9 cellular contexts compared by ENCODE assay signal in genomic region chr9:129321511-129322021, GRCh38.
DNase-seq lines count a peak whose midpoint lies in the region; ATAC-seq, FAIRE-seq and TF ChIP-seq lines count a peak whose summit lies in the region.
"Had no signal": no experiment of that assay in that cellular context is flagged by ENCODE, and none has a peak within 500 bp of the region (broad histone marks: within the 10 kb centered on the region; RNA-seq: fewer than 3 reads in every experiment).

No MANE protein-coding gene starts in this region.

- POLR2A ChIA-PET in activated naive CD8-positive, alpha-beta T cell treated with anti-CD3 and anti-CD28 coated beads, Interleukin-2, amount 10 ng/mL, durations not matched to agents 7 days and 5 days (lab: Charles Lee): interaction anchor here (0.8 to 2.0 kb wide), 5 partner anchors 14 to 288 kb away, joined by 3 to 7 read pairs (median 5); no protein-coding TSS in a partner anchor
- POLR2A ChIA-PET in HepG2 (lab: Yijun Ruan, JAX): interaction anchor here (7.5 kb wide), 1 partner anchor 12 kb away, joined by 59 read pairs; no protein-coding TSS in a partner anchor

- H3K27ac Mint-ChIP-seq in HFFc6 (peak overlapping the region; percentile 21; the same call in 1 of the 2 replicates), nephron progenitor cell (no peak overlapping the region), Calu3 (ENCODE audit: unreplicated experiment) (no peak overlapping the region)
- no peak overlapping the region for H3K27ac Mint-ChIP-seq in activated naive CD8-positive, alpha-beta T cell treated with anti-CD3 and anti-CD28 coated beads, Interleukin-2, amount 10 ng/mL, durations not matched to agents 7 days and 5 days
- peak overlapping the region; percentile 59 for H3K27ac Mint-ChIP-seq in stimulated activated naive B cell treated with anti-CD40 and anti-IgM and Interleukin-4, amounts not matched to agents 10 μg/mL and 1 μg/mL and 100 μg/mL, for 72 hours

- no peaks in the 10 kb centered on the region for H3K9me3 ChIP-seq in HepG2 (ENCODE audit: low read length)

- CTCF ChIA-PET in HepG2 (lab: Yijun Ruan, JAX; ENCODE audit: low intra/inter-chr PET ratio, low total read pairs): no interaction called here
- CTCF ChIA-PET in Calu3 (lab: Charles Lee): interaction anchor here (0.6 kb wide), 2 partner anchors 512 to 578 kb away, joined by 3 to 5 read pairs; no protein-coding TSS in a partner anchor

- no peak for TF ChIP-seq RAD21 in HepG2 (CRISPR knock-in tag; IDR thresholded peaks at IDR 0.05)

- peaks cover 100% of the 10 kb centered on the region for H3K4me1 ChIP-seq in HepG2 (ENCODE audit: insufficient read depth, low read length)

- H3K4me3 ChIP-seq in HepG2 (replicated peaks in 1 of 3; ENCODE audit: insufficient read depth in 1 of 3, low read depth in 2 of 3, low read length in 3 of 3): no peak overlapping the region

- no peak overlapping the region for H3K9ac ChIP-seq in HepG2 (ENCODE audit: insufficient read depth, low read depth, low read length)

- peaks cover 1% of the 10 kb centered on the region for H3K27me3 Mint-ChIP-seq in HFFc6 (ENCODE audit: insufficient read depth)
- peaks cover 2% of the 10 kb centered on the region for H3K27me3 Mint-ChIP-seq in activated naive CD8-positive, alpha-beta T cell treated with anti-CD3 and anti-CD28 coated beads, Interleukin-2, amount 10 ng/mL, durations not matched to agents 7 days and 5 days
- peaks cover 19 to 45% of the 10 kb centered on the region in 2 donors for H3K27me3 Mint-ChIP-seq in stimulated activated naive B cell treated with anti-CD40 and anti-IgM and Interleukin-4, amounts not matched to agents 10 μg/mL and 1 μg/mL and 100 μg/mL, for 72 hours
- H3K27me3 Mint-ChIP-seq in nephron progenitor cell (ENCODE audit: low read depth, poor library complexity): peaks cover 14% of the 10 kb centered on the region
- H3K27me3 Mint-ChIP-seq in Calu3 (ENCODE audit: unreplicated experiment): no peaks in the 10 kb centered on the region

- no peak for TF ChIP-seq POLR2A in HepG2 (IDR thresholded peaks at IDR 0.05; ENCODE audit: insufficient read depth in 1 of 2, low read depth in 2 of 2, low read length in 2 of 2)

- TF ChIP-seq CTCF in HFFc6 (IDR thresholded peaks at IDR 0.05) (no peak), HepG2 (CRISPR knock-in tag; IDR thresholded peaks at IDR 0.05) (no peak), nephron progenitor cell (IDR thresholded peaks at IDR 0.05) (no peak), Calu3 (IDR thresholded peaks at IDR 0.05; ENCODE audit: unreplicated experiment) (no peak)

- no peak overlapping the region for H3K27ac ChIP-seq in HepG2 (ENCODE audit: extremely low read length, insufficient read depth, low read length)

- no peak for DNase-seq in HFFc6
- DNase-seq in activated naive CD8-positive, alpha-beta T cell treated with anti-CD3 and anti-CD28 coated beads, Interleukin-2, amount 10 ng/mL, durations not matched to agents 7 days and 5 days: peak; percentile 24
- DNase-seq in HepG2 (ENCODE audit: low spot score): no peak
- DNase-seq in stimulated activated naive B cell treated with anti-CD40 and anti-IgM and Interleukin-4, amounts not matched to agents 10 μg/mL and 1 μg/mL and 100 μg/mL, for 72 hours: no peak
- DNase-seq in nephron progenitor cell: no peak
- no peak for DNase-seq in Calu3
- no peak for DNase-seq in foreskin melanocyte
- no peak for DNase-seq in stimulated activated CD8-positive, alpha-beta memory T cell treated with anti-CD3 and anti-CD28 coated beads, Interleukin-4, amount 100 ng/mL, for 48 hours
- DNase-seq: NCI-H82 had no signal

- H4K20me1 ChIP-seq in HepG2 (ENCODE audit: insufficient read depth, low read length): no peaks in the 10 kb centered on the region

- intact Hi-C loops in HepG2 (cut with micrococcal nuclease; ENCODE audit: unreplicated experiment) (no loop called here), Calu3 (cut with micrococcal nuclease; ENCODE audit: unreplicated experiment) (no loop called here)

- no peaks in the 10 kb centered on the region for H3K79me2 ChIP-seq in HepG2 (ENCODE audit: insufficient read depth, low read length)

- WGBS in HepG2 (ENCODE audit: low lambda C conversion rate): 84% methylated on average over 6 of the region's 11 CpGs

- H3K4me2 ChIP-seq in HepG2 (ENCODE audit: low read depth, low read length): no peak overlapping the region

- H3K4me3 Mint-ChIP-seq in HFFc6 (peak overlapping the region; percentile 57; the same call in 1 of the 2 replicates), nephron progenitor cell (no peak overlapping the region), Calu3 (ENCODE audit: low read depth, unreplicated experiment) (no peak overlapping the region)
- peak overlapping the region; percentile 50 for H3K4me3 Mint-ChIP-seq in activated naive CD8-positive, alpha-beta T cell treated with anti-CD3 and anti-CD28 coated beads, Interleukin-2, amount 10 ng/mL, durations not matched to agents 7 days and 5 days
- peak overlapping the region in 1 of 2 donors; percentile 65 for H3K4me3 Mint-ChIP-seq in stimulated activated naive B cell treated with anti-CD40 and anti-IgM and Interleukin-4, amounts not matched to agents 10 μg/mL and 1 μg/mL and 100 μg/mL, for 72 hours

- TF ChIP-seq EP300 in HepG2 (IDR thresholded peaks at IDR 0.05; ENCODE audit: low read depth in 2 of 2, low read length in 2 of 2): no peak
- TF ChIP-seq EP300 in HepG2 (CRISPR knock-in tag; IDR thresholded peaks at IDR 0.05; ENCODE audit: borderline replicate concordance): no peak

- ATAC-seq in activated naive CD8-positive, alpha-beta T cell treated with anti-CD3 and anti-CD28 coated beads, Interleukin-2, amount 10 ng/mL, durations not matched to agents 7 days and 5 days (ENCODE audit: low read depth): no peak
- ATAC-seq in HepG2: no peak
- no peak for ATAC-seq in stimulated activated naive B cell treated with anti-CD40 and anti-IgM and Interleukin-4, amounts not matched to agents 10 μg/mL and 1 μg/mL and 100 μg/mL, for 72 hours (replicated peaks)

- FAIRE-seq in HepG2 (lab: Jason Lieb, UNC): no peak

- in situ Hi-C loops in HepG2 (cut with HindIII; ENCODE audit: extremely low pct_ligation_motif_present, low pct_unique_long_range_greater_than_20kb): no loop called here

- H2AFZ ChIP-seq in HepG2 (ENCODE audit: low read length): no peak overlapping the region

- no peaks in the 10 kb centered on the region for H3K27me3 ChIP-seq in HepG2 (ENCODE audit: control insufficient read depth in 1 of 2, insufficient read depth in 2 of 2, low read length in 2 of 2)

- BruUV-seq in HepG2 (replicated peaks; lab: Mats Ljungman, UMichigan) (no TSS peak), Calu3 (replicated peaks; lab: Mats Ljungman, UMichigan) (no TSS peak)

- H3K36me3 Mint-ChIP-seq in HFFc6 (ENCODE audit: low read depth) (no peaks in the 10 kb centered on the region), nephron progenitor cell (ENCODE audit: low read depth) (no peaks in the 10 kb centered on the region), Calu3 (ENCODE audit: insufficient read depth, unreplicated experiment) (no peaks in the 10 kb centered on the region)
- H3K36me3 Mint-ChIP-seq in activated naive CD8-positive, alpha-beta T cell treated with anti-CD3 and anti-CD28 coated beads, Interleukin-2, amount 10 ng/mL, durations not matched to agents 7 days and 5 days: no peaks in the 10 kb centered on the region
- H3K36me3 Mint-ChIP-seq in stimulated activated naive B cell treated with anti-CD40 and anti-IgM and Interleukin-4, amounts not matched to agents 10 μg/mL and 1 μg/mL and 100 μg/mL, for 72 hours: no peaks in the 10 kb centered on the region

- H3K4me1 Mint-ChIP-seq in HFFc6 (ENCODE audit: low read depth) (peaks cover 47% of the 10 kb centered on the region), nephron progenitor cell (peaks cover 78% of the 10 kb centered on the region), Calu3 (ENCODE audit: low read depth, unreplicated experiment) (peaks cover 8% of the 10 kb centered on the region)
- H3K4me1 Mint-ChIP-seq in activated naive CD8-positive, alpha-beta T cell treated with anti-CD3 and anti-CD28 coated beads, Interleukin-2, amount 10 ng/mL, durations not matched to agents 7 days and 5 days: peaks cover 6% of the 10 kb centered on the region
- H3K4me1 Mint-ChIP-seq in stimulated activated naive B cell treated with anti-CD40 and anti-IgM and Interleukin-4, amounts not matched to agents 10 μg/mL and 1 μg/mL and 100 μg/mL, for 72 hours: peaks cover 12 to 14% of the 10 kb centered on the region in 2 donors

- H3K9me3 Mint-ChIP-seq in HFFc6 (no peaks in the 10 kb centered on the region), nephron progenitor cell (no peaks in the 10 kb centered on the region), Calu3 (ENCODE audit: low read depth, unreplicated experiment) (no peaks in the 10 kb centered on the region)
- no peaks in the 10 kb centered on the region for H3K9me3 Mint-ChIP-seq in activated naive CD8-positive, alpha-beta T cell treated with anti-CD3 and anti-CD28 coated beads, Interleukin-2, amount 10 ng/mL, durations not matched to agents 7 days and 5 days
- no peaks in the 10 kb centered on the region for H3K9me3 Mint-ChIP-seq in stimulated activated naive B cell treated with anti-CD40 and anti-IgM and Interleukin-4, amounts not matched to agents 10 μg/mL and 1 μg/mL and 100 μg/mL, for 72 hours

- H3K36me3 ChIP-seq in HepG2 (replicated peaks in 1 of 2; ENCODE audit: control insufficient read depth in 1 of 2, insufficient read depth in 2 of 2, low read length in 2 of 2): no peaks in the 10 kb centered on the region

TF ChIP-seq in HepG2, 621 proteins besides CTCF, POLR2A, EP300 and RAD21 (continues in another document):
- TF ChIP-seq ZNF136 (CRISPR knock-in tag; IDR thresholded peaks at IDR 0.05; ENCODE audit: low read depth) (no peak), NCOA5 (CRISPR knock-in tag; IDR thresholded peaks at IDR 0.05) (no peak), ZNF3 (CRISPR knock-in tag; IDR thresholded peaks at IDR 0.05) (no peak), ZFP90 (CRISPR knock-in tag; IDR thresholded peaks at IDR 0.05; ENCODE audit: borderline replicate concordance) (no peak), RFX1 (IDR thresholded peaks at IDR 0.05) (no peak), GZF1 (CRISPR knock-in tag; IDR thresholded peaks at IDR 0.05) (no peak), XRCC5 (optimal IDR thresholded peaks at IDR 0.05; ENCODE audit: low read length) (no peak), EZH2 (conservative IDR thresholded peaks at IDR 0.05; ENCODE audit: low read depth, low read length) (no peak)

Comparison
In these comparisons a context has a peak if more than half of its experiments do, and no peak if none do; other contexts are left out.
1. H3K27ac Mint-ChIP-seq: peak in HFFc6 (single experiment) and stimulated activated naive B cell treated with anti-CD40 and anti-IgM and Interleukin-4, amounts not matched to agents 10 μg/mL and 1 μg/mL and 100 μg/mL, for 72 hours (single experiment); none in activated naive CD8-positive, alpha-beta T cell treated with anti-CD3 and anti-CD28 coated beads, Interleukin-2, amount 10 ng/mL, durations not matched to agents 7 days and 5 days (single experiment), nephron progenitor cell (single experiment) and Calu3 (single experiment).
2. H3K4me3 Mint-ChIP-seq: peak in HFFc6 (single experiment) and activated naive CD8-positive, alpha-beta T cell treated with anti-CD3 and anti-CD28 coated beads, Interleukin-2, amount 10 ng/mL, durations not matched to agents 7 days and 5 days (single experiment); none in nephron progenitor cell (single experiment) and Calu3 (single experiment).